16 cellular contexts compared by ENCODE assay signal in genomic region chr13:41678842-41679241, GRCh38.
"Had no signal": no experiment of that assay in that cellular context is flagged by ENCODE, and none has a peak within 500 bp of the region (broad histone marks: within the 10 kb centered on the region; RNA-seq: fewer than 3 reads in every experiment).

No MANE protein-coding gene starts in this region.

- H3K9me3 Mint-ChIP-seq: activated T-helper 1 cell treated with anti-CD3 and anti-CD28 coated beads, Interleukin-12 subunit alpha, Interleukin-12 subunit beta, Interleukin-2, Interleukin-4 antibody, amounts not matched to agents 30 ng/mL and 10 ng/mL and 1 ng/mL, durations not matched to agents 14 hours and 24 hours and 36 hours; naive thymus-derived CD8-positive, alpha-beta T cell; stimulated activated naive B cell treated with anti-CD40 and anti-IgM and Interleukin-4, amounts not matched to agents 10 μg/mL and 1 μg/mL and 100 μg/mL, for 72 hours; T-helper 1 cell treated with Interleukin-12 subunit alpha and Interleukin-12 subunit beta and Interleukin-4 antibody, amounts not matched to agents 30 μg/mL and 1 μg/mL, for 36 hours had no signal

- H3K36me3 ChIP-seq: upper lobe of right lung had no signal

- DNase-seq: activated CD4-positive, CD25-positive, alpha-beta regulatory T cell treated with anti-CD3 and anti-CD28 coated beads, Interleukin-2, amount 50 U/mL, for 72 hours; activated naive CD8-positive, alpha-beta T cell treated with anti-CD3 and anti-CD28 coated beads for 36 hours; activated T-cell treated with anti-CD3 and anti-CD28 coated beads for 4 hours; amniotic stem cell; central memory CD4-positive, alpha-beta T cell; foreskin melanocyte; head of caudate nucleus; mesendoderm; naive thymus-derived CD8-positive, alpha-beta T cell; pancreas; stimulated activated naive B cell treated with anti-CD40 and anti-IgM and Interleukin-4, amounts not matched to agents 10 μg/mL and 1 μg/mL and 100 μg/mL, for 72 hours; upper lobe of right lung had no signal

- H3K27me3 Mint-ChIP-seq: activated naive CD8-positive, alpha-beta T cell treated with anti-CD3 and anti-CD28 coated beads for 36 hours; naive thymus-derived CD8-positive, alpha-beta T cell; stimulated activated naive B cell treated with anti-CD40 and anti-IgM and Interleukin-4, amounts not matched to agents 10 μg/mL and 1 μg/mL and 100 μg/mL, for 72 hours had no signal

- H3K27ac ChIP-seq: pancreas, upper lobe of right lung, VCaP had no signal

- H3K4me1 ChIP-seq: pancreas had no signal

- H3K4me1 Mint-ChIP-seq: stimulated activated naive B cell treated with anti-CD40 and anti-IgM and Interleukin-4, amounts not matched to agents 10 μg/mL and 1 μg/mL and 100 μg/mL, for 72 hours had no signal

- H3K27me3 ChIP-seq: pancreas, upper lobe of right lung had no signal

- FAIRE-seq: pancreas had no signal

- H3K27ac Mint-ChIP-seq: activated naive CD8-positive, alpha-beta T cell treated with anti-CD3 and anti-CD28 coated beads for 36 hours; activated T-helper 1 cell treated with anti-CD3 and anti-CD28 coated beads, Interleukin-12 subunit alpha, Interleukin-12 subunit beta, Interleukin-2, Interleukin-4 antibody, amounts not matched to agents 30 ng/mL and 10 ng/mL and 1 ng/mL, durations not matched to agents 14 hours and 24 hours and 36 hours; stimulated activated naive B cell treated with anti-CD40 and anti-IgM and Interleukin-4, amounts not matched to agents 10 μg/mL and 1 μg/mL and 100 μg/mL, for 72 hours; T-helper 1 cell treated with Interleukin-12 subunit alpha and Interleukin-12 subunit beta and Interleukin-4 antibody, amounts not matched to agents 30 μg/mL and 1 μg/mL, for 36 hours had no signal

- ATAC-seq: pancreas; stimulated activated naive B cell treated with anti-CD40 and anti-IgM and Interleukin-4, amounts not matched to agents 10 μg/mL and 1 μg/mL and 100 μg/mL, for 72 hours; upper lobe of right lung had no signal

- H3K9me3 ChIP-seq: pancreas, upper lobe of right lung had no signal

- H3K4me3 ChIP-seq: coronary artery, pancreas, upper lobe of right lung had no signal

- H3K4me3 Mint-ChIP-seq: activated naive CD8-positive, alpha-beta T cell treated with anti-CD3 and anti-CD28 coated beads for 36 hours; activated T-helper 1 cell treated with anti-CD3 and anti-CD28 coated beads, Interleukin-12 subunit alpha, Interleukin-12 subunit beta, Interleukin-2, Interleukin-4 antibody, amounts not matched to agents 30 ng/mL and 10 ng/mL and 1 ng/mL, durations not matched to agents 14 hours and 24 hours and 36 hours; stimulated activated naive B cell treated with anti-CD40 and anti-IgM and Interleukin-4, amounts not matched to agents 10 μg/mL and 1 μg/mL and 100 μg/mL, for 72 hours; T-helper 1 cell treated with Interleukin-12 subunit alpha and Interleukin-12 subunit beta and Interleukin-4 antibody, amounts not matched to agents 30 μg/mL and 1 μg/mL, for 36 hours had no signal
